Comparison of ENCODE assay signal across 1 cellular context in genomic region chr1:183996396-183996795, GRCh38.
TF ChIP-seq lines count a peak whose summit lies in the region.

No MANE protein-coding gene starts in this region.

TF ChIP-seq in HepG2, 621 proteins besides CTCF, POLR2A, EP300 and RAD21 (continued from another document and continues in another):
- no peak for TF ChIP-seq MXD3 (CRISPR knock-in tag; IDR thresholded peaks at IDR 0.05)
- no peak for TF ChIP-seq NCOA5 (CRISPR knock-in tag; IDR thresholded peaks at IDR 0.05)
- no peak for TF ChIP-seq MLXIP (CRISPR knock-in tag; IDR thresholded peaks at IDR 0.05; ENCODE audit: borderline replicate concordance)
- no peak for TF ChIP-seq ELF1 (CRISPR knock-in tag; IDR thresholded peaks at IDR 0.05)
- no peak for TF ChIP-seq DR1 (CRISPR knock-in tag; IDR thresholded peaks at IDR 0.05)
- no peak for TF ChIP-seq ZNF619 (CRISPR knock-in tag; IDR thresholded peaks at IDR 0.05)
- TF ChIP-seq TEF (CRISPR knock-in tag; IDR thresholded peaks at IDR 0.05): no peak
- no peak for TF ChIP-seq SRSF1 (optimal IDR thresholded peaks at IDR 0.05; ENCODE audit: low read depth, low read length)
- no peak for TF ChIP-seq SRF (IDR thresholded peaks at IDR 0.05; ENCODE audit: low read depth, low read length)
- no peak for TF ChIP-seq ARNT2 (CRISPR knock-in tag; IDR thresholded peaks at IDR 0.05; ENCODE audit: low read depth)
- TF ChIP-seq, protein P1, sequence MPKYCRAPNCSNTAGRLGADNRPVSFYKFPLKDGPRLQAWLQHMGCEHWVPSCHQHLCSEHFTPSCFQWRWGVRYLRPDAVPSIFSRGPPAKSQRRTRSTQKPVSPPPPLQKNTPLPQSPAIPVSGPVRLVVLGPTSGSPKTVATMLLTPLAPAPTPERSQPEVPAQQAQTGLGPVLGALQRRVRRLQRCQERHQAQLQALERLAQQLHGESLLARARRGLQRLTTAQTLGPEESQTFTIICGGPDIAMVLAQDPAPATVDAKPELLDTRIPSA (CRISPR knock-in tag; IDR thresholded peaks at IDR 0.05; ENCODE audit: borderline replicate concordance): no peak
- no peak for TF ChIP-seq HNRNPH1 (optimal IDR thresholded peaks at IDR 0.05; ENCODE audit: low read depth, low read length)
- no peak for TF ChIP-seq ZNF564 (CRISPR knock-in tag; IDR thresholded peaks at IDR 0.05)
- TF ChIP-seq ZNF256 (CRISPR knock-in tag; conservative IDR thresholded peaks at IDR 0.05): no peak
- no peak for TF ChIP-seq RAD51 (IDR thresholded peaks at IDR 0.05; ENCODE audit: borderline replicate concordance)
- TF ChIP-seq KDM1A (CRISPR knock-in tag; IDR thresholded peaks at IDR 0.05): no peak
- TF ChIP-seq ZNF17 (CRISPR knock-in tag; IDR thresholded peaks at IDR 0.05): no peak
- TF ChIP-seq, protein P2, sequence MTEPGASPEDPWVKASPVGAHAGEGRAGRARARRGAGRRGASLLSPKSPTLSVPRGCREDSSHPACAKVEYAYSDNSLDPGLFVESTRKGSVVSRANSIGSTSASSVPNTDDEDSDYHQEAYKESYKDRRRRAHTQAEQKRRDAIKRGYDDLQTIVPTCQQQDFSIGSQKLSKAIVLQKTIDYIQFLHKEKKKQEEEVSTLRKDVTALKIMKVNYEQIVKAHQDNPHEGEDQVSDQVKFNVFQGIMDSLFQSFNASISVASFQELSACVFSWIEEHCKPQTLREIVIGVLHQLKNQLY (CRISPR knock-in tag; IDR thresholded peaks at IDR 0.05): no peak; the same call in 1 of the 2 replicates
- TF ChIP-seq, protein P3, sequence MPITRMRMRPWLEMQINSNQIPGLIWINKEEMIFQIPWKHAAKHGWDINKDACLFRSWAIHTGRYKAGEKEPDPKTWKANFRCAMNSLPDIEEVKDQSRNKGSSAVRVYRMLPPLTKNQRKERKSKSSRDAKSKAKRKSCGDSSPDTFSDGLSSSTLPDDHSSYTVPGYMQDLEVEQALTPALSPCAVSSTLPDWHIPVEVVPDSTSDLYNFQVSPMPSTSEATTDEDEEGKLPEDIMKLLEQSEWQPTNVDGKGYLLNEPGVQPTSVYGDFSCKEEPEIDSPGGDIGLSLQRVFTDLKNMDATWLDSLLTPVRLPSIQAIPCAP (CRISPR knock-in tag; IDR thresholded peaks at IDR 0.05; ENCODE audit: low read depth): no peak
- peak; percentile 71; the same call in 1 of the 2 replicates for TF ChIP-seq GATA4 (IDR thresholded peaks at IDR 0.05; ENCODE audit: borderline replicate concordance, low read depth)
- TF ChIP-seq PITX1 (CRISPR knock-in tag; IDR thresholded peaks at IDR 0.05): no peak
- TF ChIP-seq, protein P4, sequence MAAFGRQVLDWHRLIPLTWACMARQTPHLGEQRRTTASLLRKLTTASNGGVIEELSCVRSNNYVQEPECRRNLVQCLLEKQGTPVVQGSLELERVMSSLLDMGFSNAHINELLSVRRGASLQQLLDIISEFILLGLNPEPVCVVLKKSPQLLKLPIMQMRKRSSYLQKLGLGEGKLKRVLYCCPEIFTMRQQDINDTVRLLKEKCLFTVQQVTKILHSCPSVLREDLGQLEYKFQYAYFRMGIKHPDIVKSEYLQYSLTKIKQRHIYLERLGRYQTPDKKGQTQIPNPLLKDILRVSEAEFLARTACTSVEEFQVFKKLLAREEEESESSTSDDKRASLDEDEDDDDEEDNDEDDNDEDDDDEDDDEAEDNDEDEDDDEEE (CRISPR knock-in tag; IDR thresholded peaks at IDR 0.05): no peak
- no peak for TF ChIP-seq ZNF232 (CRISPR knock-in tag; IDR thresholded peaks at IDR 0.05; ENCODE audit: borderline replicate concordance)
- no peak for TF ChIP-seq SNAPC4 (CRISPR knock-in tag; IDR thresholded peaks at IDR 0.05)
- no peak for TF ChIP-seq MTF1 (CRISPR knock-in tag; IDR thresholded peaks at IDR 0.05)
- no peak for TF ChIP-seq NR2C2 (CRISPR knock-in tag; IDR thresholded peaks at IDR 0.05; ENCODE audit: borderline replicate concordance)
- TF ChIP-seq MIXL1 (CRISPR knock-in tag; IDR thresholded peaks at IDR 0.05): no peak
- TF ChIP-seq ZNF616 (CRISPR knock-in tag; IDR thresholded peaks at IDR 0.05; ENCODE audit: low read depth): no peak
- TF ChIP-seq ZNF260 (CRISPR knock-in tag; IDR thresholded peaks at IDR 0.05; ENCODE audit: borderline replicate concordance, low read depth): no peak
- no peak for TF ChIP-seq ARNTL (CRISPR knock-in tag; IDR thresholded peaks at IDR 0.05)
- no peak for TF ChIP-seq ZNF205 (CRISPR knock-in tag; IDR thresholded peaks at IDR 0.05)
- TF ChIP-seq HNRNPUL1 (IDR thresholded peaks at IDR 0.05; ENCODE audit: low read depth, low read length): no peak
- TF ChIP-seq CBX2 (IDR thresholded peaks at IDR 0.05; ENCODE audit: low read depth, low read length): no peak
- no peak for TF ChIP-seq CBX2 (CRISPR knock-in tag; IDR thresholded peaks at IDR 0.05; ENCODE audit: low read depth)
- TF ChIP-seq ZNF770 (CRISPR knock-in tag; IDR thresholded peaks at IDR 0.05): no peak
- TF ChIP-seq TCF12 (IDR thresholded peaks at IDR 0.05): no peak
- TF ChIP-seq TCF12 (CRISPR knock-in tag; IDR thresholded peaks at IDR 0.05): no peak
- no peak for TF ChIP-seq HHEX (CRISPR knock-in tag; IDR thresholded peaks at IDR 0.05)
- no peak for TF ChIP-seq SIN3A (IDR thresholded peaks at IDR 0.05; ENCODE audit: borderline replicate concordance, low read depth, low read length)
- no peak for TF ChIP-seq ZNF629 (CRISPR knock-in tag; conservative IDR thresholded peaks at IDR 0.05)
- TF ChIP-seq, protein P5, sequence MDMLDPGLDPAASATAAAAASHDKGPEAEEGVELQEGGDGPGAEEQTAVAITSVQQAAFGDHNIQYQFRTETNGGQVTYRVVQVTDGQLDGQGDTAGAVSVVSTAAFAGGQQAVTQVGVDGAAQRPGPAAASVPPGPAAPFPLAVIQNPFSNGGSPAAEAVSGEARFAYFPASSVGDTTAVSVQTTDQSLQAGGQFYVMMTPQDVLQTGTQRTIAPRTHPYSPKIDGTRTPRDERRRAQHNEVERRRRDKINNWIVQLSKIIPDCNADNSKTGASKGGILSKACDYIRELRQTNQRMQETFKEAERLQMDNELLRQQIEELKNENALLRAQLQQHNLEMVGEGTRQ (IDR thresholded peaks at IDR 0.05; ENCODE audit: low read depth, low read length): 0 out of 2 replicates have a peak, but pooled peaks have one; percentile 9
- TF ChIP-seq, protein P5 (CRISPR knock-in tag; IDR thresholded peaks at IDR 0.05; ENCODE audit: borderline replicate concordance): peak; percentile 60; the same call in 1 of the 2 replicates
- TF ChIP-seq ZNF879 (CRISPR knock-in tag; IDR thresholded peaks at IDR 0.05): no peak
- TF ChIP-seq GABPA (IDR thresholded peaks at IDR 0.05; ENCODE audit: low read depth, low read length): no peak
- no peak for TF ChIP-seq GABPA (CRISPR knock-in tag; IDR thresholded peaks at IDR 0.05; ENCODE audit: low read depth)
- no peak for TF ChIP-seq ZNF430 (CRISPR knock-in tag; IDR thresholded peaks at IDR 0.05)
- TF ChIP-seq HOXA9 (CRISPR knock-in tag; IDR thresholded peaks at IDR 0.05; ENCODE audit: borderline replicate concordance): no peak
- TF ChIP-seq RBFOX2 (IDR thresholded peaks at IDR 0.05; ENCODE audit: low read depth, low read length): no peak
- no peak for TF ChIP-seq SMC3 (IDR thresholded peaks at IDR 0.05; ENCODE audit: low read length)
- no peak for TF ChIP-seq ZNF235 (CRISPR knock-in tag; IDR thresholded peaks at IDR 0.05; ENCODE audit: borderline replicate concordance)
- no peak for TF ChIP-seq SNAPC5 (CRISPR knock-in tag; IDR thresholded peaks at IDR 0.05; ENCODE audit: borderline replicate concordance)
- TF ChIP-seq, protein P6, sequence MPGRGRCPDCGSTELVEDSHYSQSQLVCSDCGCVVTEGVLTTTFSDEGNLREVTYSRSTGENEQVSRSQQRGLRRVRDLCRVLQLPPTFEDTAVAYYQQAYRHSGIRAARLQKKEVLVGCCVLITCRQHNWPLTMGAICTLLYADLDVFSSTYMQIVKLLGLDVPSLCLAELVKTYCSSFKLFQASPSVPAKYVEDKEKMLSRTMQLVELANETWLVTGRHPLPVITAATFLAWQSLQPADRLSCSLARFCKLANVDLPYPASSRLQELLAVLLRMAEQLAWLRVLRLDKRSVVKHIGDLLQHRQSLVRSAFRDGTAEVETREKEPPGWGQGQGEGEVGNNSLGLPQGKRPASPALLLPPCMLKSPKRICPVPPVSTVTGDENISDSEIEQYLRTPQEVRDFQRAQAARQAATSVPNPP (CRISPR knock-in tag; IDR thresholded peaks at IDR 0.05): no peak
